In the genomic region with DNA sequence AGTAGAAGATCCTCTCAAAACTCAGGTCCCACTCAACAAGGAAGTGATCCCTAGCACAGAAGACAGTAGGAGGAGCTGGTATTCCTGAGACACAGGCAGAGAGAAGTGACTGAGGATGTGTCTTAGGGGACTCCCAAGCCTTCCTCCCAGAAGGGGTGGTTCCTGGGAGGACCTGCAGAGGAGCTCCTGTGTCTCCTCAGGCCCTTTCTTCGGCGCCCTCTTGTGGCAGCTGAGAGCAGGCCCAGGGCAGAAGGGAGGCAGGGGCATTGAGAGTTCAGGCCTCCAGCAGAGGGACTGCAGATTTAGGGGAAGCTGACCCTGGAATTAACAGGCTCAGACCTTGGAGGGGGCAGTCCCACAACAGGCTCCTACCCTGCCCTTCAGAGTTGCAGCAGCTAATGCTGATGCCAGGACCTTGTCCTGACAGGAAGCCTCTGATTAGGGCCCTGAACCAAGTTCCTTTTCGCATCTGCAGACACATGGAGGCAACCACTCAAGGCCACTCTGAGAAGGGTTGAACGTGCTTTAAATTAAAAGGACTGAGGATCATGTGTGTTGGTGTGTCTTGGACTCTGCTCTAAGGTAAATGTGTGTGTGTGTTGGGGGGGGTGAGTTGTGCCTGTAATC, we compare ENCODE assay signal across 8 cellular contexts.
DNase-seq lines count a peak whose midpoint lies in the region; ATAC-seq, FAIRE-seq and TF ChIP-seq lines count a peak whose summit lies in the region.
"Not testable (repeated sequence)": the region's sequence is repeated elsewhere in the genome, so short reads cannot be mapped to it uniquely, and the experiment has no call there.

No MANE protein-coding gene starts in this region.

- H3K9ac ChIP-seq in H9 (ENCODE audit: extremely low read depth, insufficient read length, low read length); endodermal cell (ENCODE audit: extremely low read depth, low read length, poor library complexity, severe bottlenecking): not testable (repeated sequence)

- H3K23ac ChIP-seq in H9 (ENCODE audit: insufficient read length, low read depth, low read length) = not testable (repeated sequence)

- H3K4me2 ChIP-seq in H9 (ENCODE audit: insufficient read depth, insufficient read length, low read length) = not testable (repeated sequence)

- H3K4me1 ChIP-seq in H9 (ENCODE audit: insufficient read depth, low read length); endodermal cell (ENCODE audit: control insufficient read depth, insufficient read depth, low read length): not testable (repeated sequence)

- H2BK5ac ChIP-seq in H9 (ENCODE audit: insufficient read length, low read length) = not testable (repeated sequence)

- not testable (repeated sequence) for H4K5ac ChIP-seq in H9 (ENCODE audit: insufficient read length, low read depth, low read length)

- H3K4me1 Mint-ChIP-seq in H9 = peaks cover 12 to 16% of the 10 kb centered on the region in 2 experiments; a peak in 3 of 4 replicates
- H3K4me1 Mint-ChIP-seq in endodermal cell = peaks cover 23% of the 10 kb centered on the region
- peaks cover 24% of the 10 kb centered on the region for H3K4me1 Mint-ChIP-seq in memory B cell

- not testable (repeated sequence) for H3K27me3 Mint-ChIP-seq in H9 (ENCODE audit: low read depth); endodermal cell (ENCODE audit: insufficient read depth); memory B cell

- not testable (repeated sequence) for H3K4me3 Mint-ChIP-seq in H9, endodermal cell, memory B cell

- H4K8ac ChIP-seq in H9 (replicated peaks; ENCODE audit: insufficient read length, low read depth, low read length) = not testable (repeated sequence)

- FAIRE-seq in GM12892 (lab: Jason Lieb, UNC) = peak; percentile 48

- H3K36me3 Mint-ChIP-seq in H9 (ENCODE audit: insufficient read depth in 1 of 3, low read depth in 3 of 3); endodermal cell (ENCODE audit: low read depth); memory B cell: not testable (repeated sequence)

- not testable (repeated sequence) for H3K36me3 ChIP-seq in endodermal cell (ENCODE audit: control insufficient read depth, insufficient read depth, low read length)

- H3K27ac Mint-ChIP-seq in H9 (peak overlapping the region in 2 of 3 experiments; percentile 73 to 82; a peak in 3 of 7 replicates), endodermal cell (peak overlapping the region; percentile 2), memory B cell (peak overlapping the region; percentile 16)

- H2BK120ac ChIP-seq in H9 (ENCODE audit: low read depth, low read length, poor library complexity, severe bottlenecking) = not testable (repeated sequence)

- H3K14ac ChIP-seq in H9 (ENCODE audit: insufficient read depth, low read length) = not testable (repeated sequence)

- H3K4ac ChIP-seq in H9 (ENCODE audit: low read depth, low read length) = not testable (repeated sequence)

- H3T11ph ChIP-seq in H9 (ENCODE audit: low read length) = not testable (repeated sequence)

- not testable (repeated sequence) for TF ChIP-seq POLR2A in GM12892 (IDR thresholded peaks at IDR 0.05; ENCODE audit: low read depth, low read length)

- peak; percentile 97 for TF ChIP-seq CTCF in 22Rv1 (IDR thresholded peaks at IDR 0.05)
- TF ChIP-seq CTCF in H9 (conservative IDR thresholded peaks at IDR 0.05) = peak; percentile 89
- TF ChIP-seq CTCF in endodermal cell (conservative IDR thresholded peaks at IDR 0.05) = peak; percentile 89

- not testable (repeated sequence) for H3K9me3 ChIP-seq in H9 (ENCODE audit: control insufficient read depth, low read depth, low read length); endodermal cell (ENCODE audit: control insufficient read depth, low read length)

- H4K91ac ChIP-seq in H9 (ENCODE audit: insufficient read length, low read depth, low read length) = not testable (repeated sequence)

- peak; percentile 68 for ATAC-seq in memory B cell (ENCODE audit: low read depth)

- not testable (repeated sequence) for H3K56ac ChIP-seq in H9 (ENCODE audit: insufficient read length, low read depth, low read length)

- not testable (repeated sequence) for H3K79me2 ChIP-seq in H9 (ENCODE audit: insufficient read depth, low read length)

- not testable (repeated sequence) for H3K27me3 ChIP-seq in H9 (ENCODE audit: insufficient read depth, low read length); endodermal cell (ENCODE audit: control insufficient read depth, insufficient read depth, low read length, poor library complexity, severe bottlenecking)

- not testable (repeated sequence) for H4K20me1 ChIP-seq in H9 (ENCODE audit: control insufficient read depth, insufficient read depth, insufficient read length)

- not testable (repeated sequence) for H3K4me3 ChIP-seq in endodermal cell (ENCODE audit: low read length)

- DNase-seq in GM12892 (ENCODE audit: insufficient read length); memory B cell (ENCODE audit: low spot score in 2 of 2): not testable (repeated sequence)
- DNase-seq in H9 (peak; percentile 94), HuH-7 (ENCODE audit: low spot score) (peak; percentile 35), OCI-M1 (lab: John Stamatoyannopoulos, UW) (peak; percentile 85), endodermal cell (peak; percentile 95)
- peak; percentile 41 for DNase-seq in activated CD8-positive, alpha-beta memory T cell treated with anti-CD3 and anti-CD28 coated beads, Interleukin-2, amount 50 U/mL, for 4 hours

- not testable (repeated sequence) for H3K23me2 ChIP-seq in H9 (ENCODE audit: insufficient read length, low read depth, low read length, poor library complexity, severe bottlenecking)

- H3K18ac ChIP-seq in H9 (ENCODE audit: insufficient read length, low read depth, low read length) = not testable (repeated sequence)

- not testable (repeated sequence) for H3K27ac ChIP-seq in 22Rv1; H9 (ENCODE audit: insufficient read length, low read depth, low read length); endodermal cell (ENCODE audit: low read depth, low read length)

- not testable (repeated sequence) for H3K79me1 ChIP-seq in H9 (ENCODE audit: insufficient read depth, low read depth, low read length, poor library complexity, severe bottlenecking)

- H2AK5ac ChIP-seq in H9 (ENCODE audit: insufficient read length, low read length) = not testable (repeated sequence)

- H2BK12ac ChIP-seq in H9 (ENCODE audit: insufficient read length, low read depth, low read length) = not testable (repeated sequence)

- not testable (repeated sequence) for H3K9me3 Mint-ChIP-seq in H9, endodermal cell, memory B cell

- peak overlapping the region; percentile 84 for H2AFZ ChIP-seq in H9 (ENCODE audit: low read length)

- no CpG with 5 or more reads among the region's 4 CpGs for WGBS in H9 (ENCODE audit: extremely low coverage, insufficient read length, low lambda C conversion rate)
- WGBS in endodermal cell (ENCODE audit: insufficient coverage in 1 of 2, insufficient read length in 1 of 2), 2 experiments = 48% methylated on average over 4 of the region's 4 CpGs; no CpG with 5 or more reads in 1 of the 2 experiments

- not testable (repeated sequence) for H2BK15ac ChIP-seq in H9 (ENCODE audit: low read depth, low read length)

- H2BK20ac ChIP-seq in H9 (ENCODE audit: low read depth, low read length, poor library complexity, severe bottlenecking) = not testable (repeated sequence)

Comparison
In these comparisons a context has a peak if more than half of its experiments do, and no peak if none do; other contexts are left out.
1. H3K27ac Mint-ChIP-seq: peak in every context shown above with its lines; median percentile 78 in H9; 16 in memory B cell; 2 in endodermal cell.